ENCODE assay signal across 8 cellular contexts in genomic region chr22:46791201-46791731, GRCh38. TPM values are rescaled to one million over a fixed set of nuclear protein-coding genes. Genes with fewer than 3 reads are reported as not detected.
DNase-seq lines count a peak whose midpoint lies in the region; ATAC-seq lines count a peak whose summit lies in the region.

No MANE protein-coding gene starts in this region.

- ATAC-seq in HG03196 (IDR thresholded peaks at IDR 0.05; ENCODE audit: unreplicated experiment): peak; percentile 46
- ATAC-seq in HG03432 (IDR thresholded peaks at IDR 0.05; ENCODE audit: unreplicated experiment): no peak
- ATAC-seq in HG02938 (IDR thresholded peaks at IDR 0.05; ENCODE audit: unreplicated experiment): no peak

- peak; percentile 63 to 65 for DNase-seq in activated CD4-positive, alpha-beta T cell treated with anti-CD3 and anti-CD28 coated beads for 24 hours (ENCODE audit: low read depth in 2 of 2)
- peak; percentile 91 for DNase-seq in central memory CD4-positive, alpha-beta T cell
- DNase-seq in mucosa of gallbladder (ENCODE audit: low spot score) (peak; percentile 61), NCI-H1930 (lab: John Stamatoyannopoulos, UW) (no peak)
- DNase-seq in stimulated activated naive CD4-positive, alpha-beta T cell (lab: John Stamatoyannopoulos, UW): peak; percentile 72 to 85 (median 80)

RNA-seq across cellular contexts. Expression of gene TBC1D22A, which starts 28.8 kb away (rescaled TPM):
- total RNA-seq in mucosa of gallbladder: 33.0 TPM

RNA-seq across cellular contexts. Expression of gene CERK, which starts 53.2 kb away (rescaled TPM):
- 41.8 TPM for total RNA-seq in mucosa of gallbladder

Comparison
In these comparisons a context has a peak if more than half of its experiments do, and no peak if none do; other contexts are left out.
1. DNase-seq: peak in activated CD4-positive, alpha-beta T cell treated with anti-CD3 and anti-CD28 coated beads for 24 hours (2 of 2), central memory CD4-positive, alpha-beta T cell (single experiment), mucosa of gallbladder (single experiment) and stimulated activated naive CD4-positive, alpha-beta T cell (6 of 6); none in NCI-H1930 (0 of 2).